In the genomic region with DNA sequence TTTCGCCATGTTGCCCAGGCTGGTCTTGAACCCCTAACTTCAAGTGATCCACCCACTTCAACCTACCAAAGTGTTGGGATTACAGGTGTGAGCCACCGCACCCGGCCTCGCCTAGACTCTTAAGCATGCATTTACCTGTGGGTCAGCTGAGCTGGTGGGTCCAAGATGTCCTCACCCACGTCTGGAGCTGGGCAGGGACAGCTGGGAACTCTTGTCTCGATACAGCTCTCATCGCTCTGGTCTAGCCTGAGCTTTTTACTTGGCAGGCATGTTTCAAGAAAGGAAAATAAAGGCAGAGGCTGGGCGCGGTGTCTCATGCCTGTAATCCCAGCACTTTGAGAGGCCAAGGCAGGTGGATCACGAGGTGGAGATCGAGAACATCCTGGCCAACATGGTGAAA, we compare ENCODE assay signal across 21 cellular contexts. TPM values are rescaled to one million over a fixed set of nuclear protein-coding genes. Genes with fewer than 3 reads are reported as not detected.
A peak's percentile ranks its signal among the peaks of the same experiment; 100 is the strongest.
DNase-seq lines count a peak whose midpoint lies in the region; ATAC-seq, FAIRE-seq and TF ChIP-seq lines count a peak whose summit lies in the region.
"Had no signal": no experiment of that assay in that cellular context is flagged by ENCODE, and none has a peak within 500 bp of the region (broad histone marks: within the 10 kb centered on the region; RNA-seq: fewer than 3 reads in every experiment).

No MANE protein-coding gene starts in this region.

- no peaks in the 10 kb centered on the region for H3K27me3 ChIP-seq in foreskin keratinocyte

- ATAC-seq in left ventricle myocardium superior (no peak), foreskin keratinocyte (no peak)
- ATAC-seq: GM23338 had no signal

- H3K4me1 ChIP-seq in foreskin keratinocyte = no peaks in the 10 kb centered on the region
- H3K4me1 ChIP-seq: Caco-2 had no signal

- intact Hi-C loops in cardiac septum (cut with DNase I) (no loop called here), left ventricle myocardium superior (cut with micrococcal nuclease) (no loop called here), posterior vena cava (cut with DNase I) (no loop called here)

- no peak for TF ChIP-seq POLR2A in GM12892 (IDR thresholded peaks at IDR 0.05; ENCODE audit: low read depth, low read length)

- DNase-seq in cardiac septum (ENCODE audit: low spot score) = peak; percentile 20
- DNase-seq in left ventricle myocardium superior = no peak
- peak; percentile 25 for DNase-seq in ecto neural progenitor cell (ENCODE audit: low spot score)
- peak; percentile 36 for DNase-seq in islet precursor cell
- DNase-seq in posterior vena cava (ENCODE audit: low spot score) = peak; percentile 50
- no peak for DNase-seq in foreskin keratinocyte
- no peak for DNase-seq in GM12892 (ENCODE audit: insufficient read length)
- DNase-seq: ACHN; AML-193; CD4-positive, alpha-beta T cell; HCEC 1CT had no signal

- no peak overlapping the region for H3K27ac ChIP-seq in foreskin keratinocyte
- H3K27ac ChIP-seq: C4-2B had no signal

- no peak for TF ChIP-seq CTCF in foreskin keratinocyte (conservative IDR thresholded peaks at IDR 0.05)

- no peak for FAIRE-seq in GM12892 (lab: Jason Lieb, UNC)
- FAIRE-seq: A204.1, D721Med, G401.6, GM12891, GM18507, H54 had no signal

RNA-seq across cellular contexts. Expression of gene PHOSPHO1, which starts 56.9 kb away (rescaled TPM):
- 3.8 TPM for total RNA-seq in cardiac septum
- 0.64 TPM for total RNA-seq in left ventricle myocardium superior
- 1 to 10 TPM in 1 of 2 donors, under 1 TPM in 1; 0.62 to 2.6 TPM for total RNA-seq in posterior vena cava
- 0.11 and 0.31 TPM in 2 replicates for total RNA-seq in foreskin keratinocyte
- 0.17 and 0.20 TPM in 2 replicates for polyA plus RNA-seq in foreskin keratinocyte
- 0.81 TPM for polyA plus RNA-seq in GM12892 (2012; ENCODE audit: missing spikeins)
- total RNA-seq: CD4-positive, alpha-beta T cell; HT-29 had no signal

Comparison
In these comparisons a context has a peak if more than half of its experiments do, and no peak if none do; other contexts are left out.
1. DNase-seq: peak in cardiac septum (single experiment), ecto neural progenitor cell (single experiment), islet precursor cell (single experiment) and posterior vena cava (single experiment); none in left ventricle myocardium superior (single experiment), foreskin keratinocyte (0 of 2) and GM12892 (single experiment).